In genomic region chr9:98159790-98160189, GRCh38 we compare ENCODE assay signal across 1 cellular context.
TF ChIP-seq lines count a peak whose summit lies in the region.

No MANE protein-coding gene starts in this region.

TF ChIP-seq in H1, 55 proteins besides CTCF, POLR2A, EP300 and RAD21:
- TF ChIP-seq RBBP5 (IDR thresholded peaks at IDR 0.05; ENCODE audit: borderline replicate concordance, low read depth, low read length) (no peak), TAF7 (optimal IDR thresholded peaks at IDR 0.05; ENCODE audit: borderline replicate concordance, low read depth, low read length) (no peak), SIN3A (conservative IDR thresholded peaks at IDR 0.05 in 1 of 2, IDR thresholded peaks at IDR 0.05 in 1 of 2; ENCODE audit: low read depth in 1 of 2, low read length in 2 of 2) (no peak), YY1 (IDR thresholded peaks at IDR 0.05; ENCODE audit: low read depth, low read length) (no peak), SIX5 (IDR thresholded peaks at IDR 0.05; ENCODE audit: low read depth, low read length) (no peak), CHD2 (IDR thresholded peaks at IDR 0.05; ENCODE audit: low read length) (no peak), SP1 (IDR thresholded peaks at IDR 0.05; ENCODE audit: low read depth, low read length) (no peak), CTBP2 (IDR thresholded peaks at IDR 0.05; ENCODE audit: borderline replicate concordance, insufficient read depth, insufficient read length, low read length) (no peak)
